Comparison of ENCODE assay signal across 12 cellular contexts in genomic region chr13:39196957-39197644, GRCh38.
DNase-seq lines count a peak whose midpoint lies in the region; ATAC-seq and TF ChIP-seq lines count a peak whose summit lies in the region.
"Had no signal": no experiment of that assay in that cellular context is flagged by ENCODE, and none has a peak within 500 bp of the region (broad histone marks: within the 10 kb centered on the region; RNA-seq: fewer than 3 reads in every experiment).

No MANE protein-coding gene starts in this region.

- no peaks in the 10 kb centered on the region for H3K79me1 ChIP-seq in mesenchymal stem cell (replicated peaks; ENCODE audit: low read length, poor library complexity, severe bottlenecking)

- no peak overlapping the region for H2AFZ ChIP-seq in mesenchymal stem cell (ENCODE audit: low read depth, low read length)

- no peak for DNase-seq in activated naive CD4-positive, alpha-beta T cell treated with anti-CD3 and anti-CD28 coated beads, Interleukin-2, amount 50 U/mL, for 72 hours (ENCODE audit: low spot score in 2 of 2)
- DNase-seq in activated naive CD4-positive, alpha-beta T cell treated with anti-CD3 and anti-CD28 coated beads, Interleukin-2, amount 50 U/mL, for 16 hours = no peak
- DNase-seq in mesenchymal stem cell (no peak), iPS-NIHi7 (ENCODE audit: extremely low spot score) (no peak), endothelial cell (ENCODE audit: low spot score) (no peak)
- DNase-seq: BE2C; naive thymus-derived CD4-positive, alpha-beta T cell; NCI-H1694; stimulated activated CD4-positive, alpha-beta T cell treated with anti-CD3 and anti-CD28 coated beads, Interleukin-2, amount 100 ng/mL, for 24 hours had no signal

- H3K4me3 Mint-ChIP-seq in endothelial cell (ENCODE audit: unreplicated experiment) = no peak overlapping the region
- H3K4me3 Mint-ChIP-seq: naive thymus-derived CD4-positive, alpha-beta T cell had no signal

- no peak overlapping the region for H3K18ac ChIP-seq in mesenchymal stem cell (ENCODE audit: low read depth in 1 of 2, low read length in 2 of 2)

- 62% methylated on average over 3 of the region's 5 CpGs for WGBS in mesenchymal stem cell

- no peaks in the 10 kb centered on the region for H3K9me3 ChIP-seq in mesenchymal stem cell (ENCODE audit: control insufficient read depth, low read length)
- H3K9me3 ChIP-seq: BE2C had no signal

- TF ChIP-seq CTCF in endothelial cell (IDR thresholded peaks at IDR 0.05; ENCODE audit: unreplicated experiment) = no peak

- H3K4me1 ChIP-seq in mesenchymal stem cell (ENCODE audit: control insufficient read depth, insufficient read depth, low read depth, low read length) = no peaks in the 10 kb centered on the region
- H3K4me1 ChIP-seq: BE2C had no signal

- H4K91ac ChIP-seq in mesenchymal stem cell (ENCODE audit: low read length) = no peak overlapping the region

- H3K4me3 ChIP-seq in mesenchymal stem cell (ENCODE audit: insufficient read depth in 1 of 2, low read depth in 1 of 2, low read length in 2 of 2) = no peak overlapping the region

- H2BK15ac ChIP-seq in mesenchymal stem cell (ENCODE audit: low read depth, poor library complexity, severe bottlenecking) = no peak overlapping the region

- peak; percentile 68 to 92 for ATAC-seq in activated naive CD4-positive, alpha-beta T cell treated with anti-CD3 and anti-CD28 coated beads, Interleukin-2, amount 50 U/mL, for 72 hours
- ATAC-seq in GM21423 (IDR thresholded peaks at IDR 0.05; ENCODE audit: unreplicated experiment) (peak; percentile 49), HG03439 (IDR thresholded peaks at IDR 0.05; ENCODE audit: unreplicated experiment) (peak; percentile 73), HG03108 (IDR thresholded peaks at IDR 0.05; ENCODE audit: unreplicated experiment) (no peak)
- ATAC-seq: naive thymus-derived CD4-positive, alpha-beta T cell had no signal

- H3K27ac Mint-ChIP-seq in activated naive CD4-positive, alpha-beta T cell treated with anti-CD3 and anti-CD28 coated beads, Interleukin-2, amount 50 U/mL, for 72 hours = no peak overlapping the region
- no peak overlapping the region for H3K27ac Mint-ChIP-seq in endothelial cell (ENCODE audit: unreplicated experiment)
- H3K27ac Mint-ChIP-seq: naive thymus-derived CD4-positive, alpha-beta T cell had no signal

- no peak overlapping the region for H3K23ac ChIP-seq in mesenchymal stem cell (ENCODE audit: low read length in 2 of 2)

- no peak overlapping the region for H4K8ac ChIP-seq in mesenchymal stem cell (ENCODE audit: low read length)

- H2AK5ac ChIP-seq in mesenchymal stem cell (ENCODE audit: low read length, severe bottlenecking) = no peak overlapping the region

- peak overlapping the region; percentile 25 for H3K9ac ChIP-seq in mesenchymal stem cell (ENCODE audit: low read length)

- H3K27me3 ChIP-seq in mesenchymal stem cell (ENCODE audit: control insufficient read depth in 1 of 2, insufficient read depth in 1 of 2, low read length in 2 of 2) = no peaks in the 10 kb centered on the region
- H3K27me3 ChIP-seq: BE2C had no signal

- no peak overlapping the region for H2BK12ac ChIP-seq in mesenchymal stem cell (ENCODE audit: low read length in 2 of 2)

- H3K27me3 Mint-ChIP-seq in endothelial cell (ENCODE audit: unreplicated experiment) = no peaks in the 10 kb centered on the region

- H3K4me2 ChIP-seq in mesenchymal stem cell (ENCODE audit: low read length, poor library complexity, severe bottlenecking) = no peak overlapping the region

- H2BK120ac ChIP-seq in mesenchymal stem cell (ENCODE audit: low read depth, low read length) = no peak overlapping the region

- H3K27ac ChIP-seq in mesenchymal stem cell (ENCODE audit: low read length, poor library complexity, severe bottlenecking) = no peak overlapping the region

- H3K14ac ChIP-seq in mesenchymal stem cell (ENCODE audit: low read length in 2 of 2) = no peak overlapping the region

- no peak overlapping the region for H3K4ac ChIP-seq in mesenchymal stem cell (ENCODE audit: low read depth in 1 of 2, low read length in 2 of 2)

- H3K4me1 Mint-ChIP-seq in endothelial cell (ENCODE audit: unreplicated experiment) = peaks cover 8% of the 10 kb centered on the region

- H2BK5ac ChIP-seq in mesenchymal stem cell (ENCODE audit: low read depth, low read length, poor library complexity, severe bottlenecking) = no peak overlapping the region

- no peaks in the 10 kb centered on the region for H3K9me3 Mint-ChIP-seq in activated naive CD4-positive, alpha-beta T cell treated with anti-CD3 and anti-CD28 coated beads, Interleukin-2, amount 50 U/mL, for 72 hours
- H3K9me3 Mint-ChIP-seq in endothelial cell (ENCODE audit: unreplicated experiment) = no peaks in the 10 kb centered on the region
- H3K9me3 Mint-ChIP-seq: naive thymus-derived CD4-positive, alpha-beta T cell had no signal

- H3K36me3 ChIP-seq in mesenchymal stem cell (ENCODE audit: control insufficient read depth in 1 of 2, insufficient read depth in 2 of 2, low read depth in 1 of 2, low read length in 2 of 2) = no peaks in the 10 kb centered on the region
- H3K36me3 ChIP-seq: BE2C had no signal

- H3K36me3 Mint-ChIP-seq in activated naive CD4-positive, alpha-beta T cell treated with anti-CD3 and anti-CD28 coated beads, Interleukin-2, amount 50 U/mL, for 72 hours = no peaks in the 10 kb centered on the region
- no peaks in the 10 kb centered on the region for H3K36me3 Mint-ChIP-seq in endothelial cell (ENCODE audit: low read depth, unreplicated experiment)
- H3K36me3 Mint-ChIP-seq: naive thymus-derived CD4-positive, alpha-beta T cell had no signal
